9 cellular contexts compared by ENCODE assay signal in genomic region chr3:42376397-42376798, GRCh38. TPM values are rescaled to one million over a fixed set of nuclear protein-coding genes. Genes with fewer than 3 reads are reported as not detected.
DNase-seq lines count a peak whose midpoint lies in the region; ATAC-seq and TF ChIP-seq lines count a peak whose summit lies in the region.
"Had no signal": no experiment of that assay in that cellular context is flagged by ENCODE, and none has a peak within 500 bp of the region (broad histone marks: within the 10 kb centered on the region; RNA-seq: fewer than 3 reads in every experiment).

No MANE protein-coding gene starts in this region.

- no peak overlapping the region for H3K27ac ChIP-seq in gastrocnemius medialis

- no peaks in the 10 kb centered on the region for H3K9me3 ChIP-seq in gastrocnemius medialis

- ATAC-seq in gastrocnemius medialis (peak; percentile 41 to 56), GM21360 (IDR thresholded peaks at IDR 0.05; ENCODE audit: unreplicated experiment) (no peak), HG03039 (IDR thresholded peaks at IDR 0.05; ENCODE audit: unreplicated experiment) (no peak)
- no peak for ATAC-seq in effector memory CD8-positive, alpha-beta T cell (replicated peaks)

- peak; percentile 7 for DNase-seq in DMS 273 treated with DMSO at 0.1 percent for 48 hours (lab: John Stamatoyannopoulos, UW)
- DNase-seq in NCI-H2107 (lab: John Stamatoyannopoulos, UW) = peak; percentile 51
- DNase-seq in MCF 10A (ENCODE audit: unreplicated experiment) = peak; percentile 95
- DNase-seq in gastrocnemius medialis = peak in 1 of 2 donors; percentile 23
- DNase-seq in NCI-H1694 treated with DMSO at 0.1 percent for 48 hours (lab: John Stamatoyannopoulos, UW) = no peak
- no peak for DNase-seq in effector memory CD8-positive, alpha-beta T cell

- TF ChIP-seq CTCF in MCF 10A (IDR thresholded peaks at IDR 0.05; ENCODE audit: unreplicated experiment) (no peak), gastrocnemius medialis (IDR thresholded peaks at IDR 0.05 in 4 of 5, conservative IDR thresholded peaks at IDR 0.05 in 1 of 5) (no peak)

- intact Hi-C loops in MCF 10A (cut with micrococcal nuclease) (no loop called here), gastrocnemius medialis (cut with DNase I; ENCODE audit: low total_unique reads) (no loop called here)

- in situ Hi-C loops in gastrocnemius medialis (cut with MboI; ENCODE audit: low sequenced_read_pairs in 4 of 4) = no loop called here

- no peak overlapping the region for H3K4me3 ChIP-seq in gastrocnemius medialis

- peak overlapping the region; percentile 51 for H3K27ac Mint-ChIP-seq in MCF 10A (ENCODE audit: low read depth, unreplicated experiment)
- H3K27ac Mint-ChIP-seq in effector memory CD8-positive, alpha-beta T cell = no peak overlapping the region

- POLR2A ChIA-PET in MCF 10A (lab: Yijun Ruan, JAX) = no interaction called here

- TF ChIP-seq POLR2A in gastrocnemius medialis (IDR thresholded peaks at IDR 0.05) = no peak

- H3K36me3 ChIP-seq in gastrocnemius medialis = no peaks in the 10 kb centered on the region

- no TSS peak for BruUV-seq in MCF 10A (replicated peaks; lab: Mats Ljungman, UMichigan)

- no peaks in the 10 kb centered on the region for H3K36me3 Mint-ChIP-seq in MCF 10A (ENCODE audit: insufficient read depth, unreplicated experiment)
- no peaks in the 10 kb centered on the region for H3K36me3 Mint-ChIP-seq in effector memory CD8-positive, alpha-beta T cell (ENCODE audit: insufficient read depth)

- CTCF ChIA-PET in MCF 10A (lab: Yijun Ruan, JAX) = no interaction called here

- H3K27me3 Mint-ChIP-seq in MCF 10A (ENCODE audit: insufficient read depth, unreplicated experiment) = no peaks in the 10 kb centered on the region
- peaks cover 26 to 42% of the 10 kb centered on the region in 2 donors for H3K27me3 Mint-ChIP-seq in effector memory CD8-positive, alpha-beta T cell

- no peak overlapping the region for H3K4me3 Mint-ChIP-seq in MCF 10A (ENCODE audit: unreplicated experiment)
- H3K4me3 Mint-ChIP-seq in effector memory CD8-positive, alpha-beta T cell = no peak overlapping the region

- peaks cover 19% of the 10 kb centered on the region for H3K4me1 Mint-ChIP-seq in MCF 10A (ENCODE audit: insufficient read depth, unreplicated experiment)
- H3K4me1 Mint-ChIP-seq in effector memory CD8-positive, alpha-beta T cell (ENCODE audit: low read depth in 2 of 2) = no peaks in the 10 kb centered on the region

- no peaks in the 10 kb centered on the region for H3K9me3 Mint-ChIP-seq in MCF 10A (ENCODE audit: unreplicated experiment)
- H3K9me3 Mint-ChIP-seq in effector memory CD8-positive, alpha-beta T cell = no peaks in the 10 kb centered on the region

- H3K27me3 ChIP-seq in gastrocnemius medialis = no peaks in the 10 kb centered on the region

- no peaks in the 10 kb centered on the region for H3K4me1 ChIP-seq in gastrocnemius medialis

RNA-seq across cellular contexts. Expression of gene LYZL4, which starts 34.0 kb away (rescaled TPM):
- total RNA-seq in MCF 10A (2022) (not detected in 2 replicates), gastrocnemius medialis (not detected)
- total RNA-seq: glomerular endothelial cell had no signal

Comparison
In these comparisons a context has a peak if more than half of its experiments do, and no peak if none do; other contexts are left out.
1. DNase-seq: peak in DMS 273 treated with DMSO at 0.1 percent for 48 hours (single experiment), NCI-H2107 (single experiment) and MCF 10A (single experiment); none in NCI-H1694 treated with DMSO at 0.1 percent for 48 hours (single experiment) and effector memory CD8-positive, alpha-beta T cell (0 of 3).
2. ATAC-seq: peak in gastrocnemius medialis (2 of 2); none in GM21360 (single experiment), effector memory CD8-positive, alpha-beta T cell (single experiment) and HG03039 (single experiment).